27 cellular contexts compared by ENCODE assay signal in the genomic region with DNA sequence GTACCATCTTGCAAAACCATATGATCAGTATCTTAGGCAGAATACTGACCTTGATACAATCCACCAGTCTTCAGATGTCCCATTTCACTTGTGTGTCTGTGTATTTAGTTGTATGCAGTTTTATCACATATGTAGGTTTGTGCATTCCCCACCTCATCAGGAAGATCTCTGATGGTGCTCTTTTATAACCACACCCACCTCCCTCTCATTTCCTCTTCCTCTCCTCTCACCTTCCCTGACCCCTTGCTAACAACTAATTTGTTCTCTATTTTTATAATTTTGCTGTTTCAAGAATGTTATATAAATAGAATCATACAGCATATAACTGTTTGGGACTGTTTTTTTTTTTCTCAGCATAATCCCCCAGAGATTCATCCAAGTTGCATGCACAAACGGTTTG. TPM values are rescaled to one million over a fixed set of nuclear protein-coding genes. Genes with fewer than 3 reads are reported as not detected.
"Had no signal": no experiment of that assay in that cellular context is flagged by ENCODE, and none has a peak within 500 bp of the region (broad histone marks: within the 10 kb centered on the region; RNA-seq: fewer than 3 reads in every experiment).

No MANE protein-coding gene starts in this region.

- H3K27me3 Mint-ChIP-seq: activated CD4-positive, alpha-beta memory T cell treated with anti-CD3 and anti-CD28 coated beads for 36 hours; central memory CD8-positive, alpha-beta T cell had no signal

- DNase-seq: activated B cell treated with CpG ODN at 0.5 μM for 24 hours; activated CD4-positive, alpha-beta memory T cell treated with anti-CD3 and anti-CD28 coated beads for 36 hours; activated CD4-positive, alpha-beta T cell treated with anti-CD3 and anti-CD28 coated beads for 1 hour; activated CD4-positive, alpha-beta T cell treated with anti-CD3 and anti-CD28 coated beads, Interleukin-2, amount 10 ng/mL, durations not matched to agents 7 days and 5 days; activated CD8-positive, alpha-beta memory T cell treated with anti-CD3 and anti-CD28 coated beads for 24 hours; activated effector memory CD4-positive, alpha-beta T cell treated with anti-CD3 and anti-CD28 coated beads, Interleukin-2, amount 50 U/mL, for 16 hours; activated naive CD4-positive, alpha-beta T cell treated with Interleukin-2 at 50 U/mL for 16 hours; activated naive CD8-positive, alpha-beta T cell treated with anti-CD3 and anti-CD28 coated beads, Interleukin-2, amount 50 U/mL, for 24 hours; activated T-cell treated with anti-CD3 and anti-CD28 coated beads, Interleukin-2, amount 50 U/mL, for 4 hours; amygdala; KG1; NCI-H1092 treated with DMSO at 0.1 percent for 48 hours; NCI-H1417 treated with DMSO at 0.1 percent for 48 hours; NCI-H1694; NCI-H2029; NCI-H2107; NCI-H524; SIG-M5; T-helper 1 cell had no signal

- FAIRE-seq: astrocyte had no signal

- H3K27ac Mint-ChIP-seq: activated B cell treated with CpG ODN at 0.5 μM for 24 hours; activated CD4-positive, alpha-beta memory T cell treated with anti-CD3 and anti-CD28 coated beads for 36 hours; activated CD4-positive, alpha-beta T cell treated with anti-CD3 and anti-CD28 coated beads, Interleukin-2, amount 10 ng/mL, durations not matched to agents 7 days and 5 days; activated naive CD4-positive, alpha-beta T cell treated with anti-CD3 and anti-CD28 coated beads, Interleukin-2, amount 50 U/mL, for 72 hours; activated naive CD8-positive, alpha-beta T cell treated with anti-CD3 and anti-CD28 coated beads, Interleukin-2, amount 50 U/mL, for 24 hours; brain had no signal

- ATAC-seq: activated naive CD4-positive, alpha-beta T cell treated with anti-CD3 and anti-CD28 coated beads, Interleukin-2, amount 50 U/mL, for 72 hours; activated naive CD8-positive, alpha-beta T cell treated with anti-CD3 and anti-CD28 coated beads, Interleukin-2, amount 50 U/mL, for 24 hours; activated T-cell treated with anti-CD3 and anti-CD28 coated beads, Interleukin-2, amount 50 U/mL, for 4 hours had no signal

- H3K9me3 Mint-ChIP-seq: activated CD4-positive, alpha-beta memory T cell treated with anti-CD3 and anti-CD28 coated beads for 36 hours; activated CD4-positive, alpha-beta T cell treated with anti-CD3 and anti-CD28 coated beads, Interleukin-2, amount 10 ng/mL, durations not matched to agents 7 days and 5 days; activated naive CD4-positive, alpha-beta T cell treated with anti-CD3 and anti-CD28 coated beads, Interleukin-2, amount 50 U/mL, for 72 hours; activated naive CD8-positive, alpha-beta T cell treated with anti-CD3 and anti-CD28 coated beads, Interleukin-2, amount 50 U/mL, for 24 hours; activated T-cell treated with anti-CD3 and anti-CD28 coated beads, Interleukin-2, amount 50 U/mL, for 4 hours; brain; central memory CD8-positive, alpha-beta T cell had no signal

- H3K4me1 Mint-ChIP-seq: brain; central memory CD8-positive, alpha-beta T cell had no signal

- H3K4me3 Mint-ChIP-seq: activated B cell treated with CpG ODN at 0.5 μM for 24 hours; activated CD4-positive, alpha-beta memory T cell treated with anti-CD3 and anti-CD28 coated beads for 36 hours; activated CD4-positive, alpha-beta T cell treated with anti-CD3 and anti-CD28 coated beads, Interleukin-2, amount 10 ng/mL, durations not matched to agents 7 days and 5 days; activated naive CD8-positive, alpha-beta T cell treated with anti-CD3 and anti-CD28 coated beads, Interleukin-2, amount 50 U/mL, for 24 hours; activated T-cell treated with anti-CD3 and anti-CD28 coated beads, Interleukin-2, amount 50 U/mL, for 4 hours; brain; central memory CD8-positive, alpha-beta T cell had no signal

RNA-seq across cellular contexts. Expression of a gene that starts 52.0 kb away (rescaled TPM):
- total RNA-seq: activated B cell treated with CpG ODN at 0.5 μM for 24 hours; activated CD4-positive, alpha-beta memory T cell treated with anti-CD3 and anti-CD28 coated beads for 36 hours; activated CD4-positive, alpha-beta T cell treated with anti-CD3 and anti-CD28 coated beads, Interleukin-2, amount 10 ng/mL, durations not matched to agents 7 days and 5 days; activated naive CD4-positive, alpha-beta T cell treated with anti-CD3 and anti-CD28 coated beads, Interleukin-2, amount 50 U/mL, for 72 hours; astrocyte; LHCN-M2; MCF 10A; RPMI7951; T-helper 2 cell treated with Interferon-gamma antibody and Interleukin-4, amounts not matched to agents 100 ng/mL and 5 ng/mL, for 36 hours had no signal
